Comparison of ENCODE assay signal across 1 cellular context in the genomic region with DNA sequence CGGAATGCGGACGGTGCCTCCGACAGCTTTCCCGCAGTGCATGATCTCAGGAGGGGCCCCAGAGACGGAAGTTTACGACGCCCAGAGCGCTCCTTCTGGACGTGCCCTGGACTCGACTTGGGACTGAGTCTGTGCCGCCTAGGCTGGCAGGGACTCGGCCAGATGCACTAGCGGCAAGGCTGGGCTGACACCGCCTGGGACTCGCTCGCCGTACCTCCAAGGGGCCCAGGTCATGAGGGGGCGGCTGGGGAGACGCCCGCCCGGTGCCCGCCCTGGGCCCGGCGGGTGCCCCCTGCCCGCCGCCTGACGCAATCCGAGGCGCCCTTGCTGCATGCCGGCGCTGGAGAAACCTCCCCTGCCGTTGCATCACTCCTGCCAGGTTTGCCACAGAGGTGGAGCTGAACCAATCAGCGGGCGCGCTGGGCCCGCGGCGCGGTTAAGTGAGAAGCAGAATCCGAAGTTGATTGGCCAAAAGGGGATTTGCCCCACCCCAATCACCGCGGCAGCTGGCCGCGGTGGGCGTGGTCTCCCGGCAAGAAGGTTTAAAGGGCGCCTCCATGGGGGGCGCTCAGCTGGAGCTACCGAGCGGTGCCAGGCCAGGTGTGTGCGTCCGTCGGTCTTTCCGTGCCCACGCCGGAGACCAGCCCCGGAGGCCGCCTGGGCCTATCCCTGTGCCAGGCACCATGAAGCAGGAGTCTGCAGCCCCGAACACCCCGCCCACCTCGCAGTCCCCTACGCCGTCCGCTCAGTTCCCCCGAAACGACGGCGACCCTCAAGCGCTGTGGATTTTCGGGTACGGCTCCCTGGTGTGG.
TF ChIP-seq lines count a peak whose summit lies in the region.

A gene with protein sequence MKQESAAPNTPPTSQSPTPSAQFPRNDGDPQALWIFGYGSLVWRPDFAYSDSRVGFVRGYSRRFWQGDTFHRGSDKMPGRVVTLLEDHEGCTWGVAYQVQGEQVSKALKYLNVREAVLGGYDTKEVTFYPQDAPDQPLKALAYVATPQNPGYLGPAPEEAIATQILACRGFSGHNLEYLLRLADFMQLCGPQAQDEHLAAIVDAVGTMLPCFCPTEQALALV (plus strand): TSS at position 571 of the 812 bp plus-strand sequence. CDS start 113 bp downstream, at position 684.

TF ChIP-seq in IMR-90, 13 proteins besides CTCF, POLR2A, EP300 and RAD21 (continued from another document):
- TF ChIP-seq, protein P1, sequence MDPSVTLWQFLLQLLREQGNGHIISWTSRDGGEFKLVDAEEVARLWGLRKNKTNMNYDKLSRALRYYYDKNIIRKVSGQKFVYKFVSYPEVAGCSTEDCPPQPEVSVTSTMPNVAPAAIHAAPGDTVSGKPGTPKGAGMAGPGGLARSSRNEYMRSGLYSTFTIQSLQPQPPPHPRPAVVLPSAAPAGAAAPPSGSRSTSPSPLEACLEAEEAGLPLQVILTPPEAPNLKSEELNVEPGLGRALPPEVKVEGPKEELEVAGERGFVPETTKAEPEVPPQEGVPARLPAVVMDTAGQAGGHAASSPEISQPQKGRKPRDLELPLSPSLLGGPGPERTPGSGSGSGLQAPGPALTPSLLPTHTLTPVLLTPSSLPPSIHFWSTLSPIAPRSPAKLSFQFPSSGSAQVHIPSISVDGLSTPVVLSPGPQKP (IDR thresholded peaks at IDR 0.05; ENCODE audit: borderline replicate concordance, low read depth, low read length), result no peak
- TF ChIP-seq CHD1 (IDR thresholded peaks at IDR 0.05; ENCODE audit: low read depth, low read length), result no peak
- TF ChIP-seq NFE2L2 (IDR thresholded peaks at IDR 0.05; ENCODE audit: low read depth, low read length), result no peak
- peak; percentile 26; the same call in 1 of the 2 replicates for TF ChIP-seq MXI1 (IDR thresholded peaks at IDR 0.05; ENCODE audit: borderline replicate concordance, low read depth, low read length)
- TF ChIP-seq, protein P2, sequence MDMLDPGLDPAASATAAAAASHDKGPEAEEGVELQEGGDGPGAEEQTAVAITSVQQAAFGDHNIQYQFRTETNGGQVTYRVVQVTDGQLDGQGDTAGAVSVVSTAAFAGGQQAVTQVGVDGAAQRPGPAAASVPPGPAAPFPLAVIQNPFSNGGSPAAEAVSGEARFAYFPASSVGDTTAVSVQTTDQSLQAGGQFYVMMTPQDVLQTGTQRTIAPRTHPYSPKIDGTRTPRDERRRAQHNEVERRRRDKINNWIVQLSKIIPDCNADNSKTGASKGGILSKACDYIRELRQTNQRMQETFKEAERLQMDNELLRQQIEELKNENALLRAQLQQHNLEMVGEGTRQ (IDR thresholded peaks at IDR 0.05; ENCODE audit: low read depth, low read length), result 0 out of 2 replicates have a peak, but pooled peaks have one; percentile 14
- no peak for TF ChIP-seq RCOR1 (IDR thresholded peaks at IDR 0.05; ENCODE audit: insufficient replicate concordance, low read length)
- TF ChIP-seq MAZ (IDR thresholded peaks at IDR 0.05; ENCODE audit: borderline replicate concordance, low read depth, low read length), result peak; percentile 59; the same call in 1 of the 2 replicates
- no peak for TF ChIP-seq RFX5 (IDR thresholded peaks at IDR 0.05; ENCODE audit: low read depth, low read length)
- TF ChIP-seq FOS (IDR thresholded peaks at IDR 0.05; ENCODE audit: low read depth, low read length), result 0 out of 2 replicates have a peak, but pooled peaks have one; percentile 7
- no peak for TF ChIP-seq MAFK (IDR thresholded peaks at IDR 0.05; ENCODE audit: low read depth, low read length)
